Comparison of ENCODE assay signal across 30 cellular contexts in the genomic region with DNA sequence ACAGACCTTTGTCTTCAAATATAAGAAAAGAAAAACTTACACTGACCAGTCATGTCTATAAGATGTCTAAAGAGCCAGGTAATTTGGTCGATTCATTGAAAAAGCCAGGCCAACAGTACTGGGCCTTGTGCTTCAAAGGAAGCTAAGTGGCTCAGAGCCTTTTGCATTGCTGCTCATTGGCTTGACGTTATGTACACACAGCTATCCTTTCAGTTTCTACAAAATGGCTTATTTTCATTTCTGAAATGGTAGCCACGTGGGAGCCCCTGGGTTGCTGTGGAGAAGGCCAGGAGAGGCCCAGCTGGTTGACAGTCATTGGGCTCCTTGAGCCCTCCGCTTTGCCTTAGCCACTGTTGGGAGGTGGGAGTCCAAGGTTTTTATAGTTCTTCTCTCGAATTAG.
"Had no signal": no experiment of that assay in that cellular context is flagged by ENCODE, and none has a peak within 500 bp of the region (broad histone marks: within the 10 kb centered on the region; RNA-seq: fewer than 3 reads in every experiment).

No MANE protein-coding gene starts in this region.

- H3K27ac ChIP-seq: ovary, parathyroid adenoma, psoas muscle, right lobe of liver, skin epidermis, spleen, stomach, thoracic aorta, thyroid gland, tibial nerve, upper lobe of left lung, vagina had no signal

- H3K4me1 Mint-ChIP-seq: naive B cell; naive thymus-derived CD8-positive, alpha-beta T cell; stimulated activated effector memory CD8-positive, alpha-beta T cell treated with anti-CD3 and anti-CD28 coated beads, Interleukin-12 subunit alpha, Interleukin-12 subunit beta, amount 100 ng/mL, for 72 hours; stimulated activated naive B cell treated with anti-CD40 and anti-IgM and Interleukin-4, amounts not matched to agents 10 μg/mL and 1 μg/mL and 100 μg/mL, for 72 hours had no signal

- H3K9ac ChIP-seq: parathyroid adenoma had no signal

- H3K36me3 Mint-ChIP-seq: naive B cell; naive thymus-derived CD8-positive, alpha-beta T cell; natural killer cell treated with Interleukin-12 subunit alpha and Interleukin-12 subunit beta and Interleukin-15 and Interleukin-18, amount 100 ng/mL, for 72 hours; stimulated activated effector memory CD8-positive, alpha-beta T cell treated with anti-CD3 and anti-CD28 coated beads, Interleukin-12 subunit alpha, Interleukin-12 subunit beta, amount 100 ng/mL, for 72 hours; stimulated activated naive B cell treated with anti-CD40 and anti-IgM and Interleukin-4, amounts not matched to agents 10 μg/mL and 1 μg/mL and 100 μg/mL, for 72 hours had no signal

- H3K4me3 ChIP-seq: ovary, psoas muscle, right lobe of liver, skin epidermis, smooth muscle cell, spleen, stomach, thoracic aorta, thyroid gland, tibial nerve, upper lobe of left lung, vagina had no signal

- H3K27ac Mint-ChIP-seq: naive B cell; naive thymus-derived CD8-positive, alpha-beta T cell; natural killer cell treated with Interleukin-12 subunit alpha and Interleukin-12 subunit beta and Interleukin-15 and Interleukin-18, amount 100 ng/mL, for 72 hours; nephron progenitor cell; progenitor cell of endocrine pancreas; stimulated activated effector memory CD8-positive, alpha-beta T cell treated with anti-CD3 and anti-CD28 coated beads, Interleukin-12 subunit alpha, Interleukin-12 subunit beta, amount 100 ng/mL, for 72 hours; stimulated activated naive B cell treated with anti-CD40 and anti-IgM and Interleukin-4, amounts not matched to agents 10 μg/mL and 1 μg/mL and 100 μg/mL, for 72 hours; stimulated activated naive CD8-positive, alpha-beta T cell treated with anti-CD3 and anti-CD28 coated beads, Interleukin-15, Interleukin-2, amounts not matched to agents 100 ng/mL and 50 ng/mL, for 24 hours had no signal

- H3K4me2 ChIP-seq: smooth muscle cell had no signal

- H3K9me3 ChIP-seq: ovary, psoas muscle, right lobe of liver, spleen, stomach, thoracic aorta, thyroid gland, tibial nerve, upper lobe of left lung, vagina had no signal

- H3K27me3 Mint-ChIP-seq: naive B cell; naive thymus-derived CD8-positive, alpha-beta T cell; stimulated activated naive B cell treated with anti-CD40 and anti-IgM and Interleukin-4, amounts not matched to agents 10 μg/mL and 1 μg/mL and 100 μg/mL, for 72 hours; stimulated activated naive CD8-positive, alpha-beta T cell treated with anti-CD3 and anti-CD28 coated beads, Interleukin-15, Interleukin-2, amounts not matched to agents 100 ng/mL and 50 ng/mL, for 24 hours had no signal

- H3K27me3 ChIP-seq: ovary, right lobe of liver, spleen, stomach, thyroid gland, tibial nerve, upper lobe of left lung, vagina had no signal

- H3K36me3 ChIP-seq: ovary, right lobe of liver, spleen, stomach, thoracic aorta, thyroid gland, tibial nerve, upper lobe of left lung, vagina had no signal

- DNase-seq: naive B cell; naive thymus-derived CD8-positive, alpha-beta T cell; nephron progenitor cell; occipital lobe; ovary; posterior cingulate gyrus; psoas muscle; right cardiac atrium; right lobe of liver; spleen; stimulated activated CD4-positive, alpha-beta T cell treated with anti-CD3 and anti-CD28 coated beads, Interleukin-12 subunit alpha, Interleukin-12 subunit beta, amount 100 ng/mL, for 4 hours; stimulated activated CD4-positive, alpha-beta T cell treated with anti-CD3 and anti-CD28 coated beads, Interleukin-1b, Interleukin-23, amount 100 ng/mL, for 48 hours; stimulated activated CD4-positive, alpha-beta T cell treated with anti-CD3 and anti-CD28 coated beads, Interleukin-4, amount 100 ng/mL, for 1 hour; stimulated activated naive B cell treated with anti-CD40 and anti-IgM and Interleukin-4, amounts not matched to agents 10 μg/mL and 1 μg/mL and 100 μg/mL, for 72 hours; stimulated activated naive CD4-positive, alpha-beta T cell treated with Interleukin-2 at 50 U/mL for 16 hours; stomach; thyroid gland; trophoblast cell; upper lobe of left lung had no signal

- H3K9me3 Mint-ChIP-seq: naive thymus-derived CD8-positive, alpha-beta T cell; natural killer cell treated with Interleukin-12 subunit alpha and Interleukin-12 subunit beta and Interleukin-15 and Interleukin-18, amount 100 ng/mL, for 72 hours; nephron progenitor cell; neural crest cell; stimulated activated effector memory CD8-positive, alpha-beta T cell treated with anti-CD3 and anti-CD28 coated beads, Interleukin-12 subunit alpha, Interleukin-12 subunit beta, amount 100 ng/mL, for 72 hours; stimulated activated naive B cell treated with anti-CD40 and anti-IgM and Interleukin-4, amounts not matched to agents 10 μg/mL and 1 μg/mL and 100 μg/mL, for 72 hours; stimulated activated naive CD8-positive, alpha-beta T cell treated with anti-CD3 and anti-CD28 coated beads, Interleukin-15, Interleukin-2, amounts not matched to agents 100 ng/mL and 50 ng/mL, for 24 hours had no signal

- H3K4me1 ChIP-seq: parathyroid adenoma, psoas muscle, right lobe of liver, spleen, stomach, thyroid gland, tibial nerve, upper lobe of left lung, vagina had no signal

- H3K4me3 Mint-ChIP-seq: naive B cell; naive thymus-derived CD8-positive, alpha-beta T cell; natural killer cell treated with Interleukin-12 subunit alpha and Interleukin-12 subunit beta and Interleukin-15 and Interleukin-18, amount 100 ng/mL, for 72 hours; nephron progenitor cell; neural crest cell; stimulated activated effector memory CD8-positive, alpha-beta T cell treated with anti-CD3 and anti-CD28 coated beads, Interleukin-12 subunit alpha, Interleukin-12 subunit beta, amount 100 ng/mL, for 72 hours; stimulated activated naive B cell treated with anti-CD40 and anti-IgM and Interleukin-4, amounts not matched to agents 10 μg/mL and 1 μg/mL and 100 μg/mL, for 72 hours; stimulated activated naive CD8-positive, alpha-beta T cell treated with anti-CD3 and anti-CD28 coated beads, Interleukin-15, Interleukin-2, amounts not matched to agents 100 ng/mL and 50 ng/mL, for 24 hours had no signal

- H2AFZ ChIP-seq: parathyroid adenoma had no signal

- H3K79me2 ChIP-seq: parathyroid adenoma had no signal
